ENCODE assay signal across 10 cellular contexts in the genomic region with DNA sequence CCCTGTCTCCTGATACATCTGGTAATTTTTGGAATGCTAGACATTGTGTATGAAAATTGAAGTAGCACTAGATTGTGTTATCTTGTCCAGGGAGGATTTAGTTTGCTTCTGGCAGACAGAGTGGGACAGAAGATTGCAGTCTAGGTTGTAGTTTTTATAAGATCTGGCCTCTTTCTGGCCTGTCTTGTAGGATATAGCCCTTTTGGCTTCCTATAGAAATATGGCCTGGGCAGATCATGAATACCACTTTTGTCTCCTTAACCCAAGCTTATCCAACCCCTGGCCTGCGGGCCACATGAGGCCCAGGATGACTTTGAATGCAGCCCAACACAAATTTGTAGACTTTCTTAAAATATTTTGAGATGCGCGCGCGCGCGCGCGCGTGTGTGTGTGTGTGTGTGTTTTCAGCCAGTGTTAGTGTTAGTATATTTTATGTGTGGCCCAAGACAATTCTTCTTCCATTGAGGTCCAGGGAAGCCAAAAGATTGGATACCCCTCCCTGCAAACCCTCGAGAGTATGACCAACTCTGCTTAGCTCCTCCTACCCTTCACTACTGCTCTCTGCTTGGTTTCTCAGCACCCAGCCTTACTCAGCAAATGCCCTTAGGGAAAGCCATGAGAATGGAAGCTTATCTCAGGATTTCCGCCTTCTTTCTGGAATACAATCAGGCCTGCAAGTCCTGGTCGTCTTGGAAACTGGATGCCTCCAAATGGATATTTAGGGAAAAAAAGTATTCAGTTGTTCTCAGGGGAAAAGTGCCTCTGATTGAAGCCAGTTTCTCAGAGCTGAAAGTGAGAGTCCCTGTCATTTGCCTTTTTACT. TPM values are rescaled to one million over a fixed set of nuclear protein-coding genes. Genes with fewer than 3 reads are reported as not detected.
DNase-seq lines count a peak whose midpoint lies in the region; ATAC-seq and TF ChIP-seq lines count a peak whose summit lies in the region.
"Had no signal": no experiment of that assay in that cellular context is flagged by ENCODE, and none has a peak within 500 bp of the region (broad histone marks: within the 10 kb centered on the region; RNA-seq: fewer than 3 reads in every experiment).

No MANE protein-coding gene starts in this region.

- intact Hi-C loops in vagina (cut with DNase I) = no loop called here

- H3K4me2 ChIP-seq in osteoblast (ENCODE audit: insufficient read depth, low read length) = no peak overlapping the region

- H3K9me3 ChIP-seq in ectodermal cell (ENCODE audit: control insufficient read depth, low read length) = no peaks in the 10 kb centered on the region
- no peaks in the 10 kb centered on the region for H3K9me3 ChIP-seq in osteoblast (ENCODE audit: low read depth, low read length)
- H3K9me3 ChIP-seq in vagina = no peaks in the 10 kb centered on the region

- ATAC-seq in GM18909 (IDR thresholded peaks at IDR 0.05; ENCODE audit: poor library complexity, unreplicated experiment) (peak; percentile 41), GM19023 (IDR thresholded peaks at IDR 0.05; ENCODE audit: unreplicated experiment) (no peak)

- in situ Hi-C loops in G401 (cut with HindIII; ENCODE audit: low sequenced_read_pairs) = no loop called here

- H3K27me3 ChIP-seq in ectodermal cell (ENCODE audit: control insufficient read depth, insufficient read depth, low read length, poor library complexity, severe bottlenecking) (no peaks in the 10 kb centered on the region), osteoblast (ENCODE audit: insufficient read depth, low read length) (no peaks in the 10 kb centered on the region), vagina (no peaks in the 10 kb centered on the region)

- TF ChIP-seq POLR2A in vagina (IDR thresholded peaks at IDR 0.05) = no peak

- H3K36me3 ChIP-seq in ectodermal cell (ENCODE audit: control insufficient read depth, insufficient read depth, low read length) (no peaks in the 10 kb centered on the region), osteoblast (ENCODE audit: insufficient read depth, low read length) (no peaks in the 10 kb centered on the region), vagina (no peaks in the 10 kb centered on the region)

- peak overlapping the region; percentile 39 for H3K27ac ChIP-seq in ectodermal cell (ENCODE audit: insufficient read depth, low read depth, low read length, poor library complexity, severe bottlenecking)
- peak overlapping the region; percentile 34 for H3K27ac ChIP-seq in osteoblast (ENCODE audit: low read depth, low read length)
- H3K27ac ChIP-seq in vagina = no peak overlapping the region

- H3K4me1 ChIP-seq in ectodermal cell (ENCODE audit: control insufficient read depth, insufficient read depth, low read length) (peaks cover 8% of the 10 kb centered on the region), osteoblast (ENCODE audit: insufficient read depth, low read length) (peaks cover 18% of the 10 kb centered on the region), vagina (peaks cover 11% of the 10 kb centered on the region)

- peaks cover 10% of the 10 kb centered on the region for H3K79me2 ChIP-seq in osteoblast (ENCODE audit: insufficient read depth, low read length)

- TF ChIP-seq CTCF in osteoblast (IDR thresholded peaks at IDR 0.05; ENCODE audit: extremely low read depth, low read depth, low read length) = no peak
- no peak for TF ChIP-seq CTCF in vagina (IDR thresholded peaks at IDR 0.05)

- DNase-seq in NCI-H446 treated with DMSO at 0.1 percent for 48 hours (lab: John Stamatoyannopoulos, UW) (peak; percentile 30), osteoblast (ENCODE audit: insufficient read length, low spot score, missing footprints) (peak; percentile 88), vagina (ENCODE audit: extremely low spot score in 2 of 2) (no peak), G401 (ENCODE audit: low spot score) (no peak)
- no peak for DNase-seq in activated CD4-positive, alpha-beta T cell treated with anti-CD3 and anti-CD28 coated beads for 48 hours
- DNase-seq: activated naive CD4-positive, alpha-beta T cell treated with anti-CD3 and anti-CD28 coated beads, Interleukin-2, amount 50 U/mL, for 16 hours; NCI-H1105 had no signal

- peaks cover 8% of the 10 kb centered on the region for H4K20me1 ChIP-seq in osteoblast (ENCODE audit: insufficient read depth, low read length)

- WGBS in ectodermal cell, 2 experiments = 70% methylated on average over 13 of the region's 13 CpGs

- no peak overlapping the region for H2AFZ ChIP-seq in osteoblast (ENCODE audit: low read length)

- H3K4me3 ChIP-seq in ectodermal cell (ENCODE audit: insufficient read depth, low read depth, low read length) = no peak overlapping the region
- no peak overlapping the region for H3K4me3 ChIP-seq in osteoblast (ENCODE audit: insufficient read depth, low read length)
- no peak overlapping the region for H3K4me3 ChIP-seq in vagina

RNA-seq across cellular contexts. Expression of a gene that starts 26.6 kb away (rescaled TPM):
- 3.4 TPM for polyA plus RNA-seq in ectodermal cell (2013, experiment 1 of 4)
- 4.1 TPM for polyA plus RNA-seq in ectodermal cell (2013, experiment 2 of 4)
- 2.7 TPM for polyA plus RNA-seq in ectodermal cell (2013, experiment 3 of 4)
- 2.8 TPM for polyA plus RNA-seq in ectodermal cell (2013, experiment 4 of 4)
- total RNA-seq in osteoblast = 5.1 and 5.6 TPM in 2 replicates
- 14.2 TPM for total RNA-seq in vagina
- 5.0 and 7.4 TPM in 2 replicates for total RNA-seq in G401 (2014; rRNA removed; shearing (Covaris generic))

Comparison
In these comparisons a context has a peak if more than half of its experiments do, and no peak if none do; other contexts are left out.
1. DNase-seq: peak in NCI-H446 treated with DMSO at 0.1 percent for 48 hours (single experiment) and osteoblast (single experiment); none in vagina (0 of 2), G401 (single experiment) and activated CD4-positive, alpha-beta T cell treated with anti-CD3 and anti-CD28 coated beads for 48 hours (single experiment).